Comparison of ENCODE assay signal across 41 cellular contexts in the genomic region with DNA sequence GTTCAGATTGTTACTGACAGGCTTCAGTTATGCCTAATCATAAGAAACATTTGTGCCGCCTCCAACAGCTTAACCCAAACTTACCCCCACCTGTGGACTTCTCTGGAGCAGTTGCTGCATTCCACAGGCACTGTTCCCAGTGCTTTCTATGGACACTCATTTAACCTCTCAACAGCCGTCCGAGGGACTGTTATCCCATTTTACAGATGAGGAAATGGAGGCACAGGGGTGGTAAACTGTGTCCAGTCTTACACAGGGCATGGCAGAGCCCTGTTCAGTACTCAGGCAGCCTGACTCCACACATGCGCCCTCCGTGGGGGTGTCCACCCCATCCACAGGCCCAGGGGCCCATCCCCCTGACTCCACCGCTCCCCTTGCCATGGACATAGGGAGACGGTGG. TPM values are rescaled to one million over a fixed set of nuclear protein-coding genes. Genes with fewer than 3 reads are reported as not detected.
"Had no signal": no experiment of that assay in that cellular context is flagged by ENCODE, and none has a peak within 500 bp of the region (broad histone marks: within the 10 kb centered on the region; RNA-seq: fewer than 3 reads in every experiment).

No MANE protein-coding gene starts in this region.

- H3K27ac ChIP-seq: ascending aorta, cardiac muscle cell, VCaP had no signal

- ATAC-seq: activated CD8-positive, alpha-beta T cell treated with anti-CD3 and anti-CD28 coated beads for 36 hours; activated naive CD8-positive, alpha-beta T cell treated with anti-CD3 and anti-CD28 coated beads, Interleukin-2, amount 50 U/mL, for 24 hours; activated T-cell treated with anti-CD3 and anti-CD28 coated beads, Interleukin-2, amount 50 U/mL, for 4 hours; activated T-cell treated with anti-CD3 and anti-CD28 coated beads, Interleukin-2, amount 50 U/mL, for 72 hours; activated T-helper 17 cell treated with anti-CD3 and anti-CD28 coated beads, Interleukin-2, amount 50 U/mL, for 72 hours had no signal

- H3K36me3 ChIP-seq: ascending aorta, cardiac muscle cell had no signal

- H3K9me3 Mint-ChIP-seq: activated B cell treated with CpG ODN at 0.5 μM for 24 hours; activated CD4-positive, alpha-beta memory T cell treated with anti-CD3 and anti-CD28 coated beads for 36 hours; activated CD4-positive, alpha-beta T cell treated with anti-CD3 and anti-CD28 coated beads, Interleukin-2, amount 10 ng/mL, durations not matched to agents 24 days and 14 days; activated CD8-positive, alpha-beta T cell treated with anti-CD3 and anti-CD28 coated beads for 36 hours; activated naive CD4-positive, alpha-beta T cell treated with anti-CD3 and anti-CD28 coated beads, Interleukin-2, amount 10 ng/mL, durations not matched to agents 7 days and 5 days; activated naive CD4-positive, alpha-beta T cell treated with anti-CD3 and anti-CD28 coated beads, Interleukin-2, amount 50 U/mL, for 24 hours; activated naive CD8-positive, alpha-beta T cell treated with anti-CD3 and anti-CD28 coated beads, Interleukin-2, amount 10 ng/mL, durations not matched to agents 7 days and 5 days; activated naive CD8-positive, alpha-beta T cell treated with anti-CD3 and anti-CD28 coated beads, Interleukin-2, amount 50 U/mL, for 24 hours; activated T-cell treated with anti-CD3 and anti-CD28 coated beads, Interleukin-2, amount 50 U/mL, for 4 hours; activated T-cell treated with anti-CD3 and anti-CD28 coated beads, Interleukin-2, amount 50 U/mL, for 72 hours; activated T-helper 1 cell treated with anti-CD3 and anti-CD28 coated beads, Interleukin-12 subunit alpha, Interleukin-12 subunit beta, Interleukin-2, Interleukin-4 antibody, amounts not matched to agents 30 ng/mL and 10 ng/mL and 1 ng/mL, durations not matched to agents 14 hours and 24 hours and 36 hours; activated T-helper 17 cell treated with anti-CD3 and anti-CD28 coated beads, Interleukin-2, amount 50 U/mL, for 72 hours; brain; central memory CD8-positive, alpha-beta T cell; T-helper 1 cell treated with Interleukin-12 subunit alpha and Interleukin-12 subunit beta and Interleukin-4 antibody, amounts not matched to agents 30 μg/mL and 1 μg/mL, for 36 hours; T-helper 2 cell treated with Interferon-gamma antibody and Interleukin-4, amounts not matched to agents 5 μg/mL and 100 μg/mL, for 36 hours had no signal

- DNase-seq: activated B cell treated with CpG ODN at 0.5 μM for 24 hours; activated CD4-positive, alpha-beta memory T cell treated with anti-CD3 and anti-CD28 coated beads for 36 hours; activated CD4-positive, alpha-beta T cell treated with anti-CD3 and anti-CD28 coated beads for 4 hours; activated CD4-positive, alpha-beta T cell treated with anti-CD3 and anti-CD28 coated beads, Interleukin-2, amount 10 ng/mL, durations not matched to agents 24 days and 14 days; activated CD4-positive, alpha-beta T cell treated with anti-CD3 and anti-CD28 coated beads, Interleukin-2, amount 50 U/mL, for 1 hour; activated CD4-positive, alpha-beta T cell treated with anti-CD3 and anti-CD28 coated beads, Interleukin-2, amount 50 U/mL, for 4 hours; activated CD4-positive, CD25-positive, alpha-beta regulatory T cell treated with anti-CD3 and anti-CD28 coated beads, Interleukin-2, amount 50 U/mL, for 72 hours; activated CD8-positive, alpha-beta memory T cell treated with anti-CD3 and anti-CD28 coated beads, Interleukin-2, amount 50 U/mL, for 4 hours; activated CD8-positive, alpha-beta T cell treated with anti-CD3 and anti-CD28 coated beads for 36 hours; activated effector memory CD4-positive, alpha-beta T cell treated with anti-CD3 and anti-CD28 coated beads, Interleukin-2, amount 50 U/mL, for 16 hours; activated gamma-delta T cell treated with Interleukin-2 at 50 U/mL for 16 hours; activated naive CD4-positive, alpha-beta T cell; activated naive CD4-positive, alpha-beta T cell treated with anti-CD3 and anti-CD28 coated beads, Interleukin-2, amount 10 ng/mL, durations not matched to agents 7 days and 5 days; activated naive CD8-positive, alpha-beta T cell treated with anti-CD3 and anti-CD28 coated beads, Interleukin-2, amount 10 ng/mL, durations not matched to agents 7 days and 5 days; activated naive CD8-positive, alpha-beta T cell treated with anti-CD3 and anti-CD28 coated beads, Interleukin-2, amount 50 U/mL, for 24 hours; activated T-cell treated with anti-CD3 and anti-CD28 coated beads for 4 hours; activated T-cell treated with anti-CD3 and anti-CD28 coated beads, Interleukin-2, amount 50 U/mL, for 1 hour; activated T-cell treated with anti-CD3 and anti-CD28 coated beads, Interleukin-2, amount 50 U/mL, for 4 hours; activated T-cell treated with anti-CD3 and anti-CD28 coated beads, Interleukin-2, amount 50 U/mL, for 72 hours; amygdala; anterior cingulate cortex; caudate nucleus; cerebellar nuclear complex; T-helper 1 cell; T-helper 2 cell; T-helper 9 cell had no signal

- H3K36me3 Mint-ChIP-seq: activated CD4-positive, alpha-beta memory T cell treated with anti-CD3 and anti-CD28 coated beads for 36 hours; activated naive CD4-positive, alpha-beta T cell treated with anti-CD3 and anti-CD28 coated beads, Interleukin-2, amount 10 ng/mL, durations not matched to agents 7 days and 5 days; activated naive CD4-positive, alpha-beta T cell treated with anti-CD3 and anti-CD28 coated beads, Interleukin-2, amount 50 U/mL, for 24 hours; activated naive CD8-positive, alpha-beta T cell; activated naive CD8-positive, alpha-beta T cell treated with anti-CD3 and anti-CD28 coated beads, Interleukin-2, amount 10 ng/mL, durations not matched to agents 7 days and 5 days; brain had no signal

- H3K27me3 ChIP-seq: ascending aorta, cardiac muscle cell had no signal

- H3K4me1 Mint-ChIP-seq: activated naive CD4-positive, alpha-beta T cell treated with anti-CD3 and anti-CD28 coated beads, Interleukin-2, amount 50 U/mL, for 24 hours; activated naive CD8-positive, alpha-beta T cell treated with anti-CD3 and anti-CD28 coated beads, Interleukin-2, amount 50 U/mL, for 24 hours had no signal

- H3K4me3 Mint-ChIP-seq: activated B cell treated with CpG ODN at 0.5 μM for 24 hours; activated CD4-positive, alpha-beta memory T cell treated with anti-CD3 and anti-CD28 coated beads for 36 hours; activated CD4-positive, alpha-beta T cell treated with anti-CD3 and anti-CD28 coated beads, Interleukin-2, amount 10 ng/mL, durations not matched to agents 24 days and 14 days; activated CD8-positive, alpha-beta T cell treated with anti-CD3 and anti-CD28 coated beads for 36 hours; activated naive CD4-positive, alpha-beta T cell treated with anti-CD3 and anti-CD28 coated beads, Interleukin-2, amount 10 ng/mL, durations not matched to agents 7 days and 5 days; activated naive CD4-positive, alpha-beta T cell treated with anti-CD3 and anti-CD28 coated beads, Interleukin-2, amount 50 U/mL, for 24 hours; activated naive CD8-positive, alpha-beta T cell; activated naive CD8-positive, alpha-beta T cell treated with anti-CD3 and anti-CD28 coated beads, Interleukin-2, amount 10 ng/mL, durations not matched to agents 7 days and 5 days; activated naive CD8-positive, alpha-beta T cell treated with anti-CD3 and anti-CD28 coated beads, Interleukin-2, amount 50 U/mL, for 24 hours; activated T-cell treated with anti-CD3 and anti-CD28 coated beads, Interleukin-2, amount 50 U/mL, for 4 hours; activated T-cell treated with anti-CD3 and anti-CD28 coated beads, Interleukin-2, amount 50 U/mL, for 72 hours; activated T-helper 1 cell treated with anti-CD3 and anti-CD28 coated beads, Interleukin-12 subunit alpha, Interleukin-12 subunit beta, Interleukin-2, Interleukin-4 antibody, amounts not matched to agents 30 ng/mL and 10 ng/mL and 1 ng/mL, durations not matched to agents 14 hours and 24 hours and 36 hours; activated T-helper 17 cell treated with anti-CD3 and anti-CD28 coated beads, Interleukin-2, amount 50 U/mL, for 72 hours; brain; central memory CD8-positive, alpha-beta T cell; T-helper 1 cell treated with Interleukin-12 subunit alpha and Interleukin-12 subunit beta and Interleukin-4 antibody, amounts not matched to agents 30 μg/mL and 1 μg/mL, for 36 hours; T-helper 2 cell treated with Interferon-gamma antibody and Interleukin-4, amounts not matched to agents 5 μg/mL and 100 μg/mL, for 36 hours had no signal

- H3K4me1 ChIP-seq: ascending aorta had no signal

- H3K27ac Mint-ChIP-seq: activated B cell treated with CpG ODN at 0.5 μM for 24 hours; activated CD4-positive, alpha-beta memory T cell treated with anti-CD3 and anti-CD28 coated beads for 36 hours; activated CD4-positive, alpha-beta T cell treated with anti-CD3 and anti-CD28 coated beads, Interleukin-2, amount 10 ng/mL, durations not matched to agents 24 days and 14 days; activated CD8-positive, alpha-beta T cell treated with anti-CD3 and anti-CD28 coated beads for 36 hours; activated naive CD4-positive, alpha-beta T cell treated with anti-CD3 and anti-CD28 coated beads, Interleukin-2, amount 10 ng/mL, durations not matched to agents 7 days and 5 days; activated naive CD4-positive, alpha-beta T cell treated with anti-CD3 and anti-CD28 coated beads, Interleukin-2, amount 50 U/mL, for 24 hours; activated naive CD8-positive, alpha-beta T cell; activated naive CD8-positive, alpha-beta T cell treated with anti-CD3 and anti-CD28 coated beads, Interleukin-2, amount 10 ng/mL, durations not matched to agents 7 days and 5 days; activated naive CD8-positive, alpha-beta T cell treated with anti-CD3 and anti-CD28 coated beads, Interleukin-2, amount 50 U/mL, for 24 hours; activated T-cell treated with anti-CD3 and anti-CD28 coated beads, Interleukin-2, amount 50 U/mL, for 72 hours; activated T-helper 1 cell treated with anti-CD3 and anti-CD28 coated beads, Interleukin-12 subunit alpha, Interleukin-12 subunit beta, Interleukin-2, Interleukin-4 antibody, amounts not matched to agents 30 ng/mL and 10 ng/mL and 1 ng/mL, durations not matched to agents 14 hours and 24 hours and 36 hours; activated T-helper 17 cell treated with anti-CD3 and anti-CD28 coated beads, Interleukin-2, amount 50 U/mL, for 72 hours; brain; T-helper 1 cell treated with Interleukin-12 subunit alpha and Interleukin-12 subunit beta and Interleukin-4 antibody, amounts not matched to agents 30 μg/mL and 1 μg/mL, for 36 hours; T-helper 2 cell treated with Interferon-gamma antibody and Interleukin-4, amounts not matched to agents 5 μg/mL and 100 μg/mL, for 36 hours had no signal

- H3K9me3 ChIP-seq: ascending aorta had no signal

- H3K27me3 Mint-ChIP-seq: activated B cell treated with CpG ODN at 0.5 μM for 24 hours; activated naive CD4-positive, alpha-beta T cell treated with anti-CD3 and anti-CD28 coated beads, Interleukin-2, amount 50 U/mL, for 24 hours; activated naive CD8-positive, alpha-beta T cell treated with anti-CD3 and anti-CD28 coated beads, Interleukin-2, amount 10 ng/mL, durations not matched to agents 7 days and 5 days had no signal

- H3K4me3 ChIP-seq: ascending aorta, cardiac muscle cell had no signal

- FAIRE-seq: bronchial epithelial cell, TTC549 had no signal

RNA-seq across cellular contexts. Expression of a gene that starts 14.3 kb away (rescaled TPM):
- total RNA-seq: activated CD4-positive, alpha-beta memory T cell treated with anti-CD3 and anti-CD28 coated beads for 36 hours; activated CD4-positive, alpha-beta T cell treated with anti-CD3 and anti-CD28 coated beads, Interleukin-2, amount 10 ng/mL, durations not matched to agents 24 days and 14 days; activated CD8-positive, alpha-beta memory T cell treated with anti-CD3 and anti-CD28 coated beads for 36 hours; activated T-cell treated with anti-CD3 and anti-CD28 coated beads, Interleukin-2, amount 50 U/mL, for 4 hours; activated T-cell treated with anti-CD3 and anti-CD28 coated beads, Interleukin-2, amount 50 U/mL, for 72 hours; activated T-helper 1 cell treated with anti-CD3 and anti-CD28 coated beads, Interleukin-12 subunit alpha, Interleukin-12 subunit beta, Interleukin-2, Interleukin-4 antibody, amounts not matched to agents 30 ng/mL and 10 ng/mL and 1 ng/mL, durations not matched to agents 14 hours and 24 hours and 36 hours; ascending aorta; cardiac muscle cell; chondrocyte had no signal
- polyA plus RNA-seq: cardiac muscle cell had no signal

RNA-seq across cellular contexts. Expression of a gene that starts 21.1 kb away (rescaled TPM):
- total RNA-seq: activated B cell treated with CpG ODN at 0.5 μM for 24 hours; activated CD4-positive, alpha-beta memory T cell treated with anti-CD3 and anti-CD28 coated beads for 36 hours; activated CD4-positive, alpha-beta T cell treated with anti-CD3 and anti-CD28 coated beads, Interleukin-2, amount 10 ng/mL, durations not matched to agents 24 days and 14 days; activated CD8-positive, alpha-beta memory T cell treated with anti-CD3 and anti-CD28 coated beads for 36 hours; activated CD8-positive, alpha-beta T cell treated with anti-CD3 and anti-CD28 coated beads for 36 hours; activated naive CD8-positive, alpha-beta T cell treated with anti-CD3 and anti-CD28 coated beads, Interleukin-2, amount 10 ng/mL, durations not matched to agents 7 days and 5 days; activated T-cell treated with anti-CD3 and anti-CD28 coated beads, Interleukin-2, amount 50 U/mL, for 4 hours; activated T-cell treated with anti-CD3 and anti-CD28 coated beads, Interleukin-2, amount 50 U/mL, for 72 hours; activated T-helper 1 cell treated with anti-CD3 and anti-CD28 coated beads, Interleukin-12 subunit alpha, Interleukin-12 subunit beta, Interleukin-2, Interleukin-4 antibody, amounts not matched to agents 30 ng/mL and 10 ng/mL and 1 ng/mL, durations not matched to agents 14 hours and 24 hours and 36 hours; activated T-helper 17 cell treated with anti-CD3 and anti-CD28 coated beads, Interleukin-2, amount 50 U/mL, for 72 hours; ascending aorta; bronchial epithelial cell; cardiac muscle cell; chondrocyte had no signal
- polyA plus RNA-seq: cardiac muscle cell had no signal
